In the genomic region with DNA sequence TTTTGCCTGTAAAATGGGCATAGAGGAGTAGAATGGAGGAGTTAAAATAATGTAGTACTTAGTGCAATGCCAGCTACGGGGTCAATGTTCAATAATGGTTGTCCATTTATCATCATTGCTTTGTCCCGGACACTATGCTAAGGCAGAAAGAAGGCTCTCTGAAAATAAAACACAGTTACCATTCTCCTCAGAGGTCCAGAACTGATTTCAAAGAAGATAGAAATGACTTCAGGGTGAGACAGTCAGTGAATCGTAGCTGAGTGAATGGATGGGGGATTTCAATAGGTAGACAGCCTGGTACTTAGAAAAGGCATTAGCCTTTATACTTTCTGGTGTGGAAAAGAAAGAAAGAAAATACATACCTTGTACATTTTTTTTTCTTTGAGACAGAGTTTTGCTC, we compare ENCODE assay signal across 9 cellular contexts. TPM values are rescaled to one million over a fixed set of nuclear protein-coding genes. Genes with fewer than 3 reads are reported as not detected.
A peak's percentile ranks its signal among the peaks of the same experiment; 100 is the strongest.
DNase-seq lines count a peak whose midpoint lies in the region; ATAC-seq and TF ChIP-seq lines count a peak whose summit lies in the region.
"Had no signal": no experiment of that assay in that cellular context is flagged by ENCODE, and none has a peak within 500 bp of the region (broad histone marks: within the 10 kb centered on the region; RNA-seq: fewer than 3 reads in every experiment).

No MANE protein-coding gene starts in this region.

- H3K27ac Mint-ChIP-seq in dendritic cell treated with granulocyte-macrophage colony-stimulating factor and Interleukin-4, amounts not matched to agents 40 ng/mL and 50 ng/mL, for 4 days, result peak overlapping the region; percentile 86
- peak overlapping the region; percentile 43 to 94 (median 69) for H3K27ac Mint-ChIP-seq in nephron

- peaks cover 15% of the 10 kb centered on the region for H3K36me3 Mint-ChIP-seq in dendritic cell treated with granulocyte-macrophage colony-stimulating factor and Interleukin-4, amounts not matched to agents 40 ng/mL and 50 ng/mL, for 4 days (ENCODE audit: low read depth)
- H3K36me3 Mint-ChIP-seq in nephron (ENCODE audit: low read depth), result no peaks in the 10 kb centered on the region

- no peak for DNase-seq in Karpas-422
- no peak for DNase-seq in OCI-M1 (lab: John Stamatoyannopoulos, UW)
- DNase-seq: NCI-H446 had no signal

- peak overlapping the region in 4 of 11 experiments; percentile 88 to 97 (median 91); a peak in 6 of 22 replicates for H3K9ac ChIP-seq in BLaER1 treated with 17β-estradiol and CSF1 and Interleukin-3, amounts not matched to agents 10 nM and 100 nM
- peak overlapping the region; percentile 95 for H3K9ac ChIP-seq in Karpas-422 (ENCODE audit: low read length)

- 0 out of 22 replicates have a peak, but pooled peaks cover 0 to 8% (median 0%) of the 10 kb centered on the region in 11 experiments for H3K36me3 ChIP-seq in BLaER1 treated with 17β-estradiol and CSF1 and Interleukin-3, amounts not matched to agents 10 nM and 100 nM
- 0 out of 2 replicates have a peak, but pooled peaks cover 1% of the 10 kb centered on the region for H3K36me3 ChIP-seq in Karpas-422 (ENCODE audit: insufficient read depth, low read length)

- H3K4me3 Mint-ChIP-seq in dendritic cell treated with granulocyte-macrophage colony-stimulating factor and Interleukin-4, amounts not matched to agents 40 ng/mL and 50 ng/mL, for 4 days, result no peak overlapping the region
- peak overlapping the region; percentile 87 to 93 (median 89) for H3K4me3 Mint-ChIP-seq in nephron

- peaks cover 0 to 17% (median 0%) of the 10 kb centered on the region in 11 experiments; a peak in 9 of 22 replicates for H4K20me1 ChIP-seq in BLaER1 treated with 17β-estradiol and CSF1 and Interleukin-3, amounts not matched to agents 10 nM and 100 nM
- H4K20me1 ChIP-seq in Karpas-422 (ENCODE audit: insufficient read depth, low read depth, low read length), result peaks cover 6% of the 10 kb centered on the region; the same call in 1 of the 2 replicates

- no peak for TF ChIP-seq CTCF in nephron (IDR thresholded peaks at IDR 0.05; ENCODE audit: unreplicated experiment in 3 of 3)

- H3K4me3 ChIP-seq in BLaER1 treated with 17β-estradiol and CSF1 and Interleukin-3, amounts not matched to agents 10 nM and 100 nM, result peak overlapping the region in 6 of 10 experiments; percentile 79 to 95 (median 92); a peak in 7 of 20 replicates
- peak overlapping the region; percentile 92; the same call in 1 of the 2 replicates for H3K4me3 ChIP-seq in Karpas-422 (ENCODE audit: low read length)

- no peak overlapping the region; a peak in 1 of 22 replicates for H3K27ac ChIP-seq in BLaER1 treated with 17β-estradiol and CSF1 and Interleukin-3, amounts not matched to agents 10 nM and 100 nM
- no peak overlapping the region for H3K27ac ChIP-seq in Karpas-422 (ENCODE audit: low read length)

- peaks cover 25% of the 10 kb centered on the region for H3K4me1 Mint-ChIP-seq in dendritic cell treated with granulocyte-macrophage colony-stimulating factor and Interleukin-4, amounts not matched to agents 40 ng/mL and 50 ng/mL, for 4 days (ENCODE audit: low read depth)
- peaks cover 16% of the 10 kb centered on the region for H3K4me1 Mint-ChIP-seq in nephron

- H3K9me3 Mint-ChIP-seq in dendritic cell treated with granulocyte-macrophage colony-stimulating factor and Interleukin-4, amounts not matched to agents 40 ng/mL and 50 ng/mL, for 4 days, result no peaks in the 10 kb centered on the region
- no peaks in the 10 kb centered on the region for H3K9me3 Mint-ChIP-seq in nephron

- peaks cover 15 to 29% (median 23%) of the 10 kb centered on the region in 10 experiments for H3K4me1 ChIP-seq in BLaER1 treated with 17β-estradiol and CSF1 and Interleukin-3, amounts not matched to agents 10 nM and 100 nM
- H3K4me1 ChIP-seq in Karpas-422 (ENCODE audit: low read length), result peaks cover 26% of the 10 kb centered on the region

- ATAC-seq in HG03439 (IDR thresholded peaks at IDR 0.05; ENCODE audit: unreplicated experiment) (no peak), GM18511 (IDR thresholded peaks at IDR 0.05; ENCODE audit: unreplicated experiment) (no peak), HG03565 (IDR thresholded peaks at IDR 0.05; ENCODE audit: unreplicated experiment) (no peak)

- no peaks in the 10 kb centered on the region for H3K9me3 ChIP-seq in BLaER1 treated with 17β-estradiol and CSF1 and Interleukin-3, amounts not matched to agents 10 nM and 100 nM (replicated peaks in 1 of 11)
- no peaks in the 10 kb centered on the region for H3K9me3 ChIP-seq in Karpas-422 (ENCODE audit: low read length)

- no peaks in the 10 kb centered on the region for H3K27me3 Mint-ChIP-seq in dendritic cell treated with granulocyte-macrophage colony-stimulating factor and Interleukin-4, amounts not matched to agents 40 ng/mL and 50 ng/mL, for 4 days
- H3K27me3 Mint-ChIP-seq in nephron (ENCODE audit: low read depth), result no peaks in the 10 kb centered on the region

- intact Hi-C loops in dendritic cell treated with granulocyte-macrophage colony-stimulating factor and Interleukin-4, amounts not matched to agents 40 ng/mL and 50 ng/mL, for 4 days (cut with micrococcal nuclease), result loop anchor here (5.0 kb wide), 2 partner anchors 65 to 80 kb away; a partner anchor contains a TSS

- no peaks in the 10 kb centered on the region for H3K27me3 ChIP-seq in BLaER1 treated with 17β-estradiol and CSF1 and Interleukin-3, amounts not matched to agents 10 nM and 100 nM
- 0 out of 2 replicates have a peak, but pooled peaks cover 3% of the 10 kb centered on the region for H3K27me3 ChIP-seq in Karpas-422 (ENCODE audit: low read length)

- 0 out of 2 replicates have a peak overlapping the region, but pooled peaks have one; percentile 97 for H2AFZ ChIP-seq in Karpas-422 (ENCODE audit: low read length)

- H3K79me2 ChIP-seq in Karpas-422 (ENCODE audit: low read length), result peaks cover 36% of the 10 kb centered on the region

- H3K9me2 ChIP-seq in Karpas-422 (replicated peaks; ENCODE audit: insufficient read depth, low read length), result no peaks in the 10 kb centered on the region

- H3K4me2 ChIP-seq in BLaER1 treated with 17β-estradiol and CSF1 and Interleukin-3, amounts not matched to agents 10 nM and 100 nM, result peak overlapping the region; percentile 79 to 94 (median 90); a peak in 21 of 22 replicates
- H3K4me2 ChIP-seq in Karpas-422 (ENCODE audit: low read depth, low read length, poor library complexity, severe bottlenecking), result peak overlapping the region; percentile 96

RNA-seq across cellular contexts. Expression of a gene that starts 1.2 kb away (rescaled TPM):
- 49.8 and 67.3 TPM in 2 replicates for total RNA-seq in Karpas-422 (2014; rRNA removed; shearing (Covaris generic); ENCODE audit: low replicate concordance)

RNA-seq across cellular contexts. Expression of a gene that starts 50.5 kb away (rescaled TPM):
- 24.9 and 31.0 TPM in 2 replicates for total RNA-seq in Karpas-422 (2014; rRNA removed; shearing (Covaris generic); ENCODE audit: low replicate concordance)
